In the genomic region with DNA sequence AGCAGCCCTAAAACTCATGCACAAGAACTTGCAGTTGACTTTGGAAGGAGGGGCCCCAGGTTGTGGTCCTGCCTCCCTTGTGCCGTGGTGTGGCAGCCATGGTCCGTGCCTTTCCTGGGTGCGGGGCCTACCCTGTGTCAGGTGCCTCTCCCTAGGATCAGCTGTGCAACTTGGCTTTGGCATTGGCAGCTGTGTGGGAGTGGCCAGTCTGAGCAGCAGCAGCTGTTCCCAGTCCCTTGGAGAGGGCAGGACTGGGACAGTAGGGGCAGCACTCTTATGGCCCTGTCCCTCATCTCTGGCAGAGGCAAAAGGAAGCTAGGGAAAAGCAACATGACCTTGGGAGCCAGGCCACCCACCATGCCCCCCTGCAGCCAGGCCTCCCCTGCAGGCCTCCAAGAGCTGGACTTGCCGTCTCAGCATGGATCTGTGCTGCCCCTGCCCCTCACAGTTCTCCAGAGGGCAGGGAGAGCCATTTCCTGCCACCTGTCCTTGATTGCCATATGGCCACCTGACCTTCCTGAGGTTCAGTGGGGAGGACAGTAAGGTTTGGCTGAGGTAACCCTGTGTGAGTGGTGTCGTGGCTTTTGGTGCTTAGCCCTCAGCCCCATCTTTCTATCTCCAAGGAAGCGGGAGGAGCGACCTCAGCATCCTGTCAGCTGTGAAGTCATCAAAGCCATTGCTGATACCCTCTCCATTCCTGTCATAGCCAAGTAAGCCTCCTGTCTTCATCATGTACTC, we compare ENCODE assay signal across 9 cellular contexts. TPM values are rescaled to one million over a fixed set of nuclear protein-coding genes. Genes with fewer than 3 reads are reported as not detected.
DNase-seq lines count a peak whose midpoint lies in the region; TF ChIP-seq lines count a peak whose summit lies in the region.
"Had no signal": no experiment of that assay in that cellular context is flagged by ENCODE, and none has a peak within 500 bp of the region (broad histone marks: within the 10 kb centered on the region; RNA-seq: fewer than 3 reads in every experiment).

No MANE protein-coding gene starts in this region.

- CTCF ChIA-PET in RWPE1 (lab: Yijun Ruan, JAX), result no interaction called here

- DNase-seq in KBM-7 (peak; percentile 38), RWPE1 (ENCODE audit: low spot score) (no peak), NCI-H1105 treated with DMSO at 0.1 percent for 48 hours (lab: John Stamatoyannopoulos, UW) (no peak), substantia nigra (lab: John Stamatoyannopoulos, UW) (no peak), ascending aorta (ENCODE audit: low spot score in 2 of 2) (no peak)
- DNase-seq in effector CD4-positive, alpha-beta T cell, result peak; percentile 35
- DNase-seq: midbrain had no signal

- no peaks in the 10 kb centered on the region for H3K9me3 ChIP-seq in ascending aorta

- H3K27ac ChIP-seq in RWPE1, result peak overlapping the region; percentile 26; the same call in 1 of the 2 replicates
- H3K27ac ChIP-seq in skin epidermis, result peak overlapping the region in 12 of 21 experiments; percentile 21 to 90 (median 52)
- H3K27ac ChIP-seq in substantia nigra (ENCODE audit: low read depth, low read length, poor library complexity, severe bottlenecking), result no peak overlapping the region
- no peak overlapping the region for H3K27ac ChIP-seq in ascending aorta

- intact Hi-C loops in ascending aorta (cut with DNase I), result no loop called here

- no peaks in the 10 kb centered on the region for H3K27me3 ChIP-seq in ascending aorta

- peaks cover 11 to 18% of the 10 kb centered on the region in 2 donors for H3K4me1 ChIP-seq in ascending aorta

- in situ Hi-C loops in KBM-7 (cut with MboI; ENCODE audit: low pct_unique_long_range_greater_than_20kb, low sequenced_read_pairs), result no loop called here

- POLR2A ChIA-PET in RWPE1 (lab: Yijun Ruan, JAX; ENCODE audit: low non-redundant PET), result interaction anchor here (0.6 kb wide), 1 partner anchor 253 kb away, joined by 3 read pairs; no protein-coding TSS in a partner anchor

- peaks cover 14 to 36% of the 10 kb centered on the region in 2 donors for H3K36me3 ChIP-seq in ascending aorta

- H3K4me3 ChIP-seq in skin epidermis, result no peak overlapping the region
- no peak overlapping the region for H3K4me3 ChIP-seq in ascending aorta

- TF ChIP-seq CTCF in RWPE1 (conservative IDR thresholded peaks at IDR 0.05; ENCODE audit: low read depth) (no peak), ascending aorta (IDR thresholded peaks at IDR 0.05) (no peak)

RNA-seq across cellular contexts. Expression of gene NFATC3, which starts 15.5 kb away (rescaled TPM):
- total RNA-seq in ascending aorta, result 36.4 TPM

RNA-seq across cellular contexts. Expression of gene DUS2, which starts 46.6 kb away (rescaled TPM):
- total RNA-seq in ascending aorta, result 7.6 TPM

RNA-seq across cellular contexts. Expression of gene DDX28, which starts 46.6 kb away (rescaled TPM):
- total RNA-seq in ascending aorta, result 3.0 TPM

RNA-seq across cellular contexts. Expression of gene DPEP2NB, which starts 54.0 kb away (rescaled TPM):
- total RNA-seq in ascending aorta, result not detected
- total RNA-seq: esophagus mucosa had no signal

Comparison
In these comparisons a context has a peak if more than half of its experiments do, and no peak if none do; other contexts are left out.
1. DNase-seq: peak in KBM-7 (single experiment) and effector CD4-positive, alpha-beta T cell (single experiment); none in RWPE1 (single experiment), NCI-H1105 treated with DMSO at 0.1 percent for 48 hours (single experiment), substantia nigra (0 of 49) and ascending aorta (0 of 2).
2. H3K27ac ChIP-seq: peak in RWPE1 (single experiment) and skin epidermis (12 of 21); none in substantia nigra (single experiment) and ascending aorta (0 of 2).